In genomic region chr10:77192402-77192801, GRCh38 we compare ENCODE assay signal across 17 cellular contexts.
A peak's percentile ranks its signal among the peaks of the same experiment; 100 is the strongest.
DNase-seq lines count a peak whose midpoint lies in the region; ATAC-seq and TF ChIP-seq lines count a peak whose summit lies in the region.
"Had no signal": no experiment of that assay in that cellular context is flagged by ENCODE, and none has a peak within 500 bp of the region (broad histone marks: within the 10 kb centered on the region; RNA-seq: fewer than 3 reads in every experiment).

No MANE protein-coding gene starts in this region.

- H3K27ac ChIP-seq in tibial artery, result peak overlapping the region; percentile 72 to 76
- H3K27ac ChIP-seq: 22Rv1, SK-N-MC had no signal

- H3K9me3 ChIP-seq in tibial artery, result no peaks in the 10 kb centered on the region
- H3K9me3 ChIP-seq: BE2C had no signal

- TF ChIP-seq CTCF in tibial artery (IDR thresholded peaks at IDR 0.05), result no peak

- no peaks in the 10 kb centered on the region for H3K36me3 ChIP-seq in tibial artery
- H3K36me3 ChIP-seq: BE2C had no signal

- intact Hi-C loops in tibial artery (cut with DNase I; ENCODE audit: low total_unique reads), result no loop called here

- no peak overlapping the region for H3K4me3 ChIP-seq in tibial artery
- H3K4me3 ChIP-seq: SK-N-MC had no signal

- no peaks in the 10 kb centered on the region for H3K27me3 ChIP-seq in tibial artery
- H3K27me3 ChIP-seq: BE2C had no signal

- ATAC-seq in GM19463 (IDR thresholded peaks at IDR 0.05; ENCODE audit: unreplicated experiment), result no peak

- H3K4me1 ChIP-seq in tibial artery, result peaks cover 0 to 67% (median 22%) of the 10 kb centered on the region in 4 donors
- H3K4me1 ChIP-seq: BE2C had no signal

- DNase-seq in DMS53 (lab: John Stamatoyannopoulos, UW) (peak; percentile 26), DMS53 treated with DMSO at 0.1 percent for 48 hours (lab: John Stamatoyannopoulos, UW; ENCODE audit: unreplicated experiment) (no peak), M059J (ENCODE audit: low read depth) (peak; percentile 19), fibroblast of peridontal ligament (ENCODE audit: extremely low read depth) (peak; percentile 34), tibial artery (no peak), mesenteric fat pad (ENCODE audit: low spot score) (no peak), COR-L47 (lab: John Stamatoyannopoulos, UW) (no peak)
- DNase-seq: BE2C; CD4-positive, alpha-beta memory T cell; DND-41; NCI-H1417 treated with DMSO at 0.1 percent for 48 hours; NCI-H2029; NCI-H524; Right ventricle myocardium superior had no signal

Comparison
In these comparisons a context has a peak if more than half of its experiments do, and no peak if none do; other contexts are left out.
1. DNase-seq: peak in DMS53 (single experiment), M059J (single experiment) and fibroblast of peridontal ligament (single experiment); none in DMS53 treated with DMSO at 0.1 percent for 48 hours (single experiment), tibial artery (0 of 2), mesenteric fat pad (single experiment) and COR-L47 (single experiment).